In the genomic region with DNA sequence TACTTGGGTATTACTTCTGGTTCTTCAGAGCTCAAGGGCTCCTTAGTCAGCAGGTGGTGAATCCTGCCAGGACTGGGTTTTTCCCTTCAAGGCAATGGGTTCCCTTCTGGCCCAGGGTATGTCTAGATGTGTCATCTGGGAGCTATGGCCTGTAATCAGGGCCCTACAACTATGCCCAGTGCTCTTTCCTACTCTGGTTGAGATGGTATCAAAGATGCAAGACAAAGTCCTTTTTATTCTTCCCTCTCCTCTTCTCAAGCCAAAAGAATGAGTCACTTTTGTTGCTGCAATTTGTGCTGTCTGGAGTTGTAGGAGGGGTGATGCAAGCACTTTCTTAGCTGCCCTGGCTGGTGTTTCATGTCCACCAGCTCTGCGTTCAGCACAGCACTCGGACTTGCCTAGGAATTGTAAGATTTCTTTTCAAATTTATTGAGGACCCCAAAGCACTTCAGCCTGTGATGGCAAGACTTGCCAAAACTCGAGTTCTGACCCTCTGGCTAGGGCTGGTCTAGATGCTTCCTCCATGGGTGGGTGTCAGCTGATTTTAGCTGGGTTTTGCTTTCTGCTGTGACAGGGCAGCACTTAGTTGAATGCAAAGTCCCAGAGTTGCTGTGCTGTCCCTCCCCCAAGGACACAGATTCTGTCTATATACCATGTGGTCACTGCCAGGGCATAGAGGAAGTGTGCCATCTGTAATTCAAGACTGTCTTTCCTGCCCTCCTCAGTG, we compare ENCODE assay signal across 11 cellular contexts.
A peak's percentile ranks its signal among the peaks of the same experiment; 100 is the strongest.
DNase-seq lines count a peak whose midpoint lies in the region; ATAC-seq and TF ChIP-seq lines count a peak whose summit lies in the region.
"Had no signal": no experiment of that assay in that cellular context is flagged by ENCODE, and none has a peak within 500 bp of the region (broad histone marks: within the 10 kb centered on the region; RNA-seq: fewer than 3 reads in every experiment).

No MANE protein-coding gene starts in this region.

- TF ChIP-seq CTCF in astrocyte of the cerebellum (IDR thresholded peaks at IDR 0.05; ENCODE audit: low read depth, low read length, missing control alignments): no peak

- in situ Hi-C loops in astrocyte of the cerebellum (cut with HindIII; ENCODE audit: low sequenced_read_pairs): no loop called here

- DNase-seq in AG08395 (ENCODE audit: low spot score) (peak; percentile 78), Kasumi-1 (lab: John Stamatoyannopoulos, UW) (peak; percentile 64 to 67), astrocyte of the cerebellum (ENCODE audit: low read depth) (peak; percentile 59), kidney tubule cell (ENCODE audit: low spot score) (peak; percentile 90), NCI-H1930 (lab: John Stamatoyannopoulos, UW) (no peak), NCI-H82 (lab: John Stamatoyannopoulos, UW) (no peak)
- DNase-seq: activated T-cell treated with anti-CD3 and anti-CD28 coated beads, Interleukin-2, amount 50 U/mL, for 4 hours; DMS79; NCI-H345 had no signal

- no peak overlapping the region for H3K4me3 ChIP-seq in astrocyte of the cerebellum (ENCODE audit: low read depth, low read length)

- ATAC-seq in HG03139 (IDR thresholded peaks at IDR 0.05; ENCODE audit: unreplicated experiment) (no peak), GM19452 (IDR thresholded peaks at IDR 0.05; ENCODE audit: unreplicated experiment) (no peak)

Comparison
In these comparisons a context has a peak if more than half of its experiments do, and no peak if none do; other contexts are left out.
1. DNase-seq: peak in AG08395 (single experiment), Kasumi-1 (2 of 2), astrocyte of the cerebellum (single experiment) and kidney tubule cell (single experiment); none in NCI-H1930 (0 of 2) and NCI-H82 (single experiment).